ENCODE assay signal across 2 cellular contexts in the genomic region with DNA sequence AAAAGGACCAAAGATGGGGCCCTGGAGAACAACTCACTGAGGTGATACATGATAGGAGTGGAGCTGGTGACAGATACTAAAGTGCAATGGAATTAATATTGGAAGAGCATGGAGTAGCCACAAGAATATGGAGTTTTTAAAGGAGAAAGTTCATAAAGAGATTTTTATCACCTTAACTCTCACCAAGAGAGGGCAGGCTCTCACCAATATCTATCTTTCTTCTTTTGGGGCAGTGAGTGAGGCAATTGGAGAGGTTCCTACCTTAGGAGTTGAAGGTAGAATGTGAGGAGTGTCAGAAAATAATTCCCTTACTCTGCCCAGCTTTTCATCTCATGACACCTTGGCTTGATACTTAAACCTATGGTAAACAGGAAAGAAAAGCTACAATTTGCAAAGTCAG.
TF ChIP-seq lines count a peak whose summit lies in the region.

No MANE protein-coding gene starts in this region.

TF ChIP-seq in Ishikawa, 13 proteins besides CTCF, POLR2A, EP300 and RAD21 (continued from another document):
- no peak for TF ChIP-seq REST (IDR thresholded peaks at IDR 0.05; ENCODE audit: low read depth)
- TF ChIP-seq YY1 (IDR thresholded peaks at IDR 0.05; ENCODE audit: low read depth): no peak
- no peak for TF ChIP-seq TEAD4 (IDR thresholded peaks at IDR 0.05)

TF ChIP-seq in GM12878, 131 proteins besides CTCF, POLR2A, EP300 and RAD21 (continued from another document):
- TF ChIP-seq, protein P1, sequence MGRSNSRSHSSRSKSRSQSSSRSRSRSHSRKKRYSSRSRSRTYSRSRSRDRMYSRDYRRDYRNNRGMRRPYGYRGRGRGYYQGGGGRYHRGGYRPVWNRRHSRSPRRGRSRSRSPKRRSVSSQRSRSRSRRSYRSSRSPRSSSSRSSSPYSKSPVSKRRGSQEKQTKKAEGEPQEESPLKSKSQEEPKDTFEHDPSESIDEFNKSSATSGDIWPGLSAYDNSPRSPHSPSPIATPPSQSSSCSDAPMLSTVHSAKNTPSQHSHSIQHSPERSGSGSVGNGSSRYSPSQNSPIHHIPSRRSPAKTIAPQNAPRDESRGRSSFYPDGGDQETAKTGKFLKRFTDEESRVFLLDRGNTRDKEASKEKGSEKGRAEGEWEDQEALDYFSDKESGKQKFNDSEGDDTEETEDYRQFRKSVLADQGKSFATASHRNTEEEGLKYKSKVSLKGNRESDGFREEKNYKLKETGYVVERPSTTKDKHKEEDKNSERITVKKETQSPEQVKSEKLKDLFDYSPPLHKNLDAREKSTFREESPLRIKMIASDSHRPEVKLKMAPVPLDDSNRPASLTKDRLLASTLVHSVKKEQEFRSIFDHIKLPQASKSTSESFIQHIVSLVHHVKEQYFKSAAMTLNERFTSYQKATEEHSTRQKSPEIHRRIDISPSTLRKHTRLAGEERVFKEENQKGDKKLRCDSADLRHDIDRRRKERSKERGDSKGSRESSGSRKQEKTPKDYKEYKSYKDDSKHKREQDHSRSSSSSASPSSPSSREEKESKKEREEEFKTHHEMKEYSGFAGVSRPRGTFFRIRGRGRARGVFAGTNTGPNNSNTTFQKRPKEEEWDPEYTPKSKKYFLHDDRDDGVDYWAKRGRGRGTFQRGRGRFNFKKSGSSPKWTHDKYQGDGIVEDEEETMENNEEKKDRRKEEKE (IDR thresholded peaks at IDR 0.05): no peak
